ENCODE assay signal across 28 cellular contexts in the genomic region with DNA sequence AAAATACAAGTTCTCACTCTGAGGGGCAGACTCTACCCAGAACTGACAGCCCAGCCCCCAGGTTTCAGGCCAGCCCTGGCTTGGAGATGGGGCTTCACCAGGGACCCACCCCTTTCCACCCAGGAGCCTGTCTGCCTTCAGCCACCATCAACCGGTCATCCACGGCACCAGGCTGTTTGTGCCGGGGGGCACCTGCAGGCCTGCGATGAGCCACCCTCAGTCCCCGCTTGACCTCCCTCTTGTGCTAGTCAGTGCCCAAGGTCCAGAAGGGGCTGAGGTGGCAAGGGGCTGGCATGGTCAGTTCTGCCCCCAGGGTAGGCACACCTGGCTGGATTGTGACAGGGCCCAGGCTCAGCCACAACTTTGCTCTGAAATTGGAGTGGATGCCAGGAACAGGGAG.
"Had no signal": no experiment of that assay in that cellular context is flagged by ENCODE, and none has a peak within 500 bp of the region (broad histone marks: within the 10 kb centered on the region; RNA-seq: fewer than 3 reads in every experiment).

No MANE protein-coding gene starts in this region.

- DNase-seq: stimulated activated CD4-positive, alpha-beta T cell treated with anti-CD3 and anti-CD28 coated beads, Interleukin-2, amount 100 ng/mL, for 48 hours; stimulated activated CD4-positive, alpha-beta T cell treated with anti-CD3 and anti-CD28 coated beads, Interleukin-4, amount 100 ng/mL, for 1 hour; stimulated activated CD4-positive, alpha-beta T cell treated with anti-CD3 and anti-CD28 coated beads, Interleukin-4, amount 100 ng/mL, for 24 hours; stimulated activated CD4-positive, alpha-beta T cell treated with anti-CD3 and anti-CD28 coated beads, Interleukin-4, amount 100 ng/mL, for 4 hours; stimulated activated CD8-positive, alpha-beta memory T cell treated with anti-CD3 and anti-CD28 coated beads, Interleukin-4, amount 100 ng/mL, for 48 hours; stimulated activated naive B cell treated with anti-CD40 and anti-IgM and Interleukin-4, amounts not matched to agents 10 μg/mL and 1 μg/mL and 100 μg/mL, for 72 hours; stimulated activated naive CD4-positive, alpha-beta T cell; stimulated activated naive CD4-positive, alpha-beta T cell treated with Interleukin-2 at 50 U/mL for 16 hours; stimulated activated naive CD8-positive, alpha-beta T cell treated with anti-CD3 and anti-CD28 coated beads, Interleukin-15, amount 100 ng/mL, for 72 hours; stimulated activated naive CD8-positive, alpha-beta T cell treated with anti-CD3 and anti-CD28 coated beads, Interleukin-15, Interleukin-2, amounts not matched to agents 100 U/mL and 50 U/mL, for 24 hours; stomach; substantia nigra; testis; thyroid gland; tibial artery; transverse colon; trophoblast cell; upper lobe of right lung; uterus had no signal

- H3K36me3 Mint-ChIP-seq: stimulated activated memory B cell treated with anti-CD40 and anti-IgM and Interleukin-4, amounts not matched to agents 10 μg/mL and 1 μg/mL and 100 μg/mL, for 72 hours; type B pancreatic cell had no signal

- H3K4me3 Mint-ChIP-seq: stimulated activated effector memory CD8-positive, alpha-beta T cell treated with anti-CD3 and anti-CD28 coated beads, Interleukin-12 subunit alpha, Interleukin-12 subunit beta, amount 100 ng/mL, for 72 hours; stimulated activated memory B cell treated with anti-CD40 and anti-IgM and Interleukin-4, amounts not matched to agents 10 μg/mL and 1 μg/mL and 100 μg/mL, for 72 hours; stimulated activated naive B cell treated with anti-CD40 and anti-IgM and Interleukin-4, amounts not matched to agents 10 μg/mL and 1 μg/mL and 100 μg/mL, for 72 hours; stimulated activated naive CD8-positive, alpha-beta T cell treated with anti-CD3 and anti-CD28 coated beads, Interleukin-15, amount 100 ng/mL, for 72 hours; stimulated activated naive CD8-positive, alpha-beta T cell treated with anti-CD3 and anti-CD28 coated beads, Interleukin-15, Interleukin-2, amounts not matched to agents 100 ng/mL and 50 ng/mL, for 24 hours; type B pancreatic cell had no signal

- ATAC-seq: stimulated activated effector memory CD8-positive, alpha-beta T cell treated with anti-CD3 and anti-CD28 coated beads, Interleukin-12 subunit alpha, Interleukin-12 subunit beta, amount 100 ng/mL, for 72 hours; stimulated activated memory B cell treated with anti-CD40 and anti-IgM and Interleukin-4, amounts not matched to agents 10 μg/mL and 1 μg/mL and 100 μg/mL, for 72 hours; stimulated activated naive B cell treated with anti-CD40 and anti-IgM and Interleukin-4, amounts not matched to agents 10 μg/mL and 1 μg/mL and 100 μg/mL, for 72 hours; stimulated activated naive CD8-positive, alpha-beta T cell treated with anti-CD3 and anti-CD28 coated beads, Interleukin-15, amount 100 ng/mL, for 72 hours; upper lobe of right lung had no signal

- H3K9me3 ChIP-seq: testis, thyroid gland, transverse colon, upper lobe of right lung, vagina had no signal

- H3K4me1 Mint-ChIP-seq: stimulated activated effector memory CD8-positive, alpha-beta T cell treated with anti-CD3 and anti-CD28 coated beads, Interleukin-12 subunit alpha, Interleukin-12 subunit beta, amount 100 ng/mL, for 72 hours; stimulated activated memory B cell treated with anti-CD40 and anti-IgM and Interleukin-4, amounts not matched to agents 10 μg/mL and 1 μg/mL and 100 μg/mL, for 72 hours; stimulated activated naive B cell treated with anti-CD40 and anti-IgM and Interleukin-4, amounts not matched to agents 10 μg/mL and 1 μg/mL and 100 μg/mL, for 72 hours; stimulated activated naive CD8-positive, alpha-beta T cell treated with anti-CD3 and anti-CD28 coated beads, Interleukin-15, amount 100 ng/mL, for 72 hours had no signal

- H3K27me3 ChIP-seq: testis, thyroid gland, tibial nerve, transverse colon, upper lobe of left lung, uterus, vagina had no signal

- H3K27ac ChIP-seq: stomach, suprapubic skin, testis, thoracic aorta, thyroid gland, tibial artery, tibial nerve, transverse colon, upper lobe of left lung, upper lobe of right lung, uterus, vagina had no signal

- H3K4me3 ChIP-seq: stomach, suprapubic skin, testis, thoracic aorta, thyroid gland, tibial artery, tibial nerve, transverse colon, upper lobe of left lung, upper lobe of right lung, uterus, vagina had no signal

- H3K27ac Mint-ChIP-seq: stimulated activated effector memory CD8-positive, alpha-beta T cell treated with anti-CD3 and anti-CD28 coated beads, Interleukin-12 subunit alpha, Interleukin-12 subunit beta, amount 100 ng/mL, for 72 hours; stimulated activated memory B cell treated with anti-CD40 and anti-IgM and Interleukin-4, amounts not matched to agents 10 μg/mL and 1 μg/mL and 100 μg/mL, for 72 hours; stimulated activated naive B cell treated with anti-CD40 and anti-IgM and Interleukin-4, amounts not matched to agents 10 μg/mL and 1 μg/mL and 100 μg/mL, for 72 hours; stimulated activated naive CD8-positive, alpha-beta T cell treated with anti-CD3 and anti-CD28 coated beads, Interleukin-15, amount 100 ng/mL, for 72 hours; stimulated activated naive CD8-positive, alpha-beta T cell treated with anti-CD3 and anti-CD28 coated beads, Interleukin-15, Interleukin-2, amounts not matched to agents 100 ng/mL and 50 ng/mL, for 24 hours; type B pancreatic cell had no signal

- H3K4me1 ChIP-seq: stomach, suprapubic skin, testis, thyroid gland, tibial artery, tibial nerve, transverse colon, upper lobe of left lung, upper lobe of right lung, uterus, vagina had no signal

- H3K36me3 ChIP-seq: stomach, suprapubic skin, thoracic aorta, thyroid gland, tibial artery, tibial nerve, transverse colon, upper lobe of left lung, upper lobe of right lung, uterus, vagina had no signal

- H3K9me3 Mint-ChIP-seq: stimulated activated naive CD8-positive, alpha-beta T cell treated with anti-CD3 and anti-CD28 coated beads, Interleukin-15, Interleukin-2, amounts not matched to agents 100 ng/mL and 50 ng/mL, for 24 hours; type B pancreatic cell had no signal
